Comparison of ENCODE assay signal across 7 cellular contexts in the genomic region with DNA sequence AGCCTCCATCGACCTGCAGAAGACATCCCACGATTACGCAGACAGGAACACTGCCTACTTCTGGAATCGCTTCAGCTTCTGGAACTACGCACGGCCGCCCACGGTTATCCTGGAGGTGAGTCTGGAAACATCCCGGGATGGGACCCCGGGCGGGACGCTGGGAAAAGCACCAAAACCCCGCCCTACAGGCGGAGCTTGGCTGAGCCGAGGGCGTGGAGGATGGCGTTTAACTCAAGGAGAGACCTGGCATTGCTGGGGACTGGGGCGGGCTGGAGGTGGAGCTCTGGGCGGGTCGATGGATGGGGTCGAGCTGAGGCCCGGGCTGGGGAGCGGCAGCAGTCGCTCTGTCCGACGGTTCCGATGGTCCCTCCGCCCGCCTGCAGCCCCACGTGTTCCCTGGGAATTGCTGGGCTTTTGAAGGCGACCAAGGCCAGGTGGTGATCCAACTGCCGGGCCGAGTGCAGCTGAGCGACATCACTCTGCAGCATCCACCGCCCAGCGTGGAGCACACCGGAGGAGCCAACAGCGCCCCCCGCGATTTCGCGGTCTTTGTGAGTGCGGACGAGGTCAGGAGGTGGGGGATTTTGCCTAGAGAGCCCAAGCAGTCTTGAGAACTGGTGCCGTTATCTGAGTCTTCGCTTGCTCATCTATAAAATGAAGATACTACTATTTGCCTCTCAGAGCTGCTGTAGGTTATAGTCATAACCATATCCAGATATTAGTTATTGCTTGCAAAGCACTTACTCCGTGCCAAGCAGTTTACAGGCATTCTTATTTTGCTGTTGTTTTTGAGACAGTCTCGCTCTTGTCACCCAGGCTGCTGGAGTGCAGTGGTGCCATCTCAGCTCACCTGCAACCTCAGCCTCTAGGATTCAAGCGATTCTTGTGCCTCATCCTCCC. TPM values are rescaled to one million over a fixed set of nuclear protein-coding genes. Genes with fewer than 3 reads are reported as not detected.
DNase-seq lines count a peak whose midpoint lies in the region; ATAC-seq and TF ChIP-seq lines count a peak whose summit lies in the region.

No MANE protein-coding gene starts in this region.

- H3K9me3 ChIP-seq in duodenal mucosa (ENCODE audit: control insufficient read depth in 1 of 2, low read length in 2 of 2) = no peaks in the 10 kb centered on the region

- H3K27ac Mint-ChIP-seq in activated CD4-positive, alpha-beta T cell treated with anti-CD3 and anti-CD28 coated beads, Interleukin-2, amount 10 ng/mL, durations not matched to agents 7 days and 5 days = peak overlapping the region; percentile 79

- no peaks in the 10 kb centered on the region for H3K36me3 Mint-ChIP-seq in activated CD4-positive, alpha-beta T cell treated with anti-CD3 and anti-CD28 coated beads, Interleukin-2, amount 10 ng/mL, durations not matched to agents 7 days and 5 days (ENCODE audit: low read depth)

- no peak overlapping the region for H3K27ac ChIP-seq in duodenal mucosa (ENCODE audit: low read depth, low read length)

- CTCF ChIA-PET in activated CD4-positive, alpha-beta T cell treated with anti-CD3 and anti-CD28 coated beads, Interleukin-2, amount 10 ng/mL, durations not matched to agents 7 days and 5 days (lab: Charles Lee) = interaction anchor here (0.5 to 9.3 kb wide), 24 partner anchors 8 to 1290 kb away, joined by 3 to 50 read pairs (median 4); no protein-coding TSS in a partner anchor

- H3K4me3 ChIP-seq in duodenal mucosa (ENCODE audit: low read depth in 1 of 2, low read length in 2 of 2) = peak overlapping the region; percentile 65 to 77

- H3K9ac ChIP-seq in duodenal mucosa (ENCODE audit: low read depth in 1 of 2, low read length in 2 of 2) = peak overlapping the region in 1 of 2 donors; percentile 60

- POLR2A ChIA-PET in activated CD4-positive, alpha-beta T cell treated with anti-CD3 and anti-CD28 coated beads, Interleukin-2, amount 10 ng/mL, durations not matched to agents 7 days and 5 days (lab: Charles Lee) = interaction anchor here (1.0 to 2.3 kb wide), 3 partner anchors 44 to 335 kb away, joined by 4 to 9 read pairs (median 5); a partner anchor contains a TSS

- peak; percentile 36 for TF ChIP-seq POLR2A in GM15510 (IDR thresholded peaks at IDR 0.05; ENCODE audit: borderline replicate concordance, extremely low read depth, insufficient read length)

- no peaks in the 10 kb centered on the region for H3K9me3 Mint-ChIP-seq in activated CD4-positive, alpha-beta T cell treated with anti-CD3 and anti-CD28 coated beads, Interleukin-2, amount 10 ng/mL, durations not matched to agents 7 days and 5 days

- peaks cover 40% of the 10 kb centered on the region for H3K4me1 Mint-ChIP-seq in activated CD4-positive, alpha-beta T cell treated with anti-CD3 and anti-CD28 coated beads, Interleukin-2, amount 10 ng/mL, durations not matched to agents 7 days and 5 days

- peaks cover 19 to 33% of the 10 kb centered on the region in 2 donors for H3K4me1 ChIP-seq in duodenal mucosa (ENCODE audit: control insufficient read depth in 1 of 2, insufficient read depth in 2 of 2, low read length in 2 of 2)

- no peaks in the 10 kb centered on the region for H3K36me3 ChIP-seq in duodenal mucosa (ENCODE audit: control insufficient read depth in 1 of 2, insufficient read depth in 2 of 2, low read length in 2 of 2)

- H3K27me3 ChIP-seq in duodenal mucosa (ENCODE audit: control insufficient read depth in 1 of 2, insufficient read depth in 2 of 2, low read length in 2 of 2) = peaks cover 0 to 5% of the 10 kb centered on the region in 2 donors

- H3K27me3 Mint-ChIP-seq in activated CD4-positive, alpha-beta T cell treated with anti-CD3 and anti-CD28 coated beads, Interleukin-2, amount 10 ng/mL, durations not matched to agents 7 days and 5 days = no peaks in the 10 kb centered on the region

- ATAC-seq in HG03095 (IDR thresholded peaks at IDR 0.05; ENCODE audit: unreplicated experiment) = peak; percentile 35

- H3K4me3 Mint-ChIP-seq in activated CD4-positive, alpha-beta T cell treated with anti-CD3 and anti-CD28 coated beads, Interleukin-2, amount 10 ng/mL, durations not matched to agents 7 days and 5 days = peak overlapping the region; percentile 77

- DNase-seq in NCI-H460 (ENCODE audit: extremely low read depth, low read depth) (peak; percentile 80), medulla oblongata (ENCODE audit: extremely low spot score) (peak; percentile 63)
- peak; percentile 76 for DNase-seq in activated CD4-positive, alpha-beta T cell treated with anti-CD3 and anti-CD28 coated beads, Interleukin-2, amount 10 ng/mL, durations not matched to agents 7 days and 5 days
- DNase-seq in stimulated activated CD8-positive, alpha-beta memory T cell treated with anti-CD3 and anti-CD28 coated beads, Interleukin-12 subunit alpha, Interleukin-12 subunit beta, amount 100 ng/mL, for 1 hour (ENCODE audit: low read depth) = peak; percentile 56

RNA-seq across cellular contexts. Expression of a gene that starts 3.8 kb away (rescaled TPM):
- 21.2 and 30.7 TPM in 2 replicates for total RNA-seq in NCI-H460 (2014; rRNA removed; shearing (Covaris generic))
- polyA plus RNA-seq in NCI-H460 (2014; cell fraction: nucleus; rRNA removed) = 11.7 and 13.7 TPM in 2 replicates
- total RNA-seq in activated CD4-positive, alpha-beta T cell treated with anti-CD3 and anti-CD28 coated beads, Interleukin-2, amount 10 ng/mL, durations not matched to agents 7 days and 5 days = 1 to 10 TPM; 1.7 to 1.9 TPM

RNA-seq across cellular contexts. Expression of a gene that starts 45.3 kb away (rescaled TPM):
- total RNA-seq in NCI-H460 (2014; rRNA removed; shearing (Covaris generic)) = 92.2 and 109 TPM in 2 replicates
- 123 and 180 TPM in 2 replicates for polyA plus RNA-seq in NCI-H460 (2014; cell fraction: nucleus; rRNA removed)
- total RNA-seq in activated CD4-positive, alpha-beta T cell treated with anti-CD3 and anti-CD28 coated beads, Interleukin-2, amount 10 ng/mL, durations not matched to agents 7 days and 5 days = 100 to 1,000 TPM; 252 to 256 TPM

RNA-seq across cellular contexts. Expression of a gene that starts 45.3 kb away (rescaled TPM):
- 57.2 and 64.0 TPM in 2 replicates for total RNA-seq in NCI-H460 (2014; rRNA removed; shearing (Covaris generic))
- 53.3 and 76.6 TPM in 2 replicates for polyA plus RNA-seq in NCI-H460 (2014; cell fraction: nucleus; rRNA removed)
- 100 to 1,000 TPM; 121 to 127 TPM for total RNA-seq in activated CD4-positive, alpha-beta T cell treated with anti-CD3 and anti-CD28 coated beads, Interleukin-2, amount 10 ng/mL, durations not matched to agents 7 days and 5 days
